31 cellular contexts compared by ENCODE assay signal in the genomic region with DNA sequence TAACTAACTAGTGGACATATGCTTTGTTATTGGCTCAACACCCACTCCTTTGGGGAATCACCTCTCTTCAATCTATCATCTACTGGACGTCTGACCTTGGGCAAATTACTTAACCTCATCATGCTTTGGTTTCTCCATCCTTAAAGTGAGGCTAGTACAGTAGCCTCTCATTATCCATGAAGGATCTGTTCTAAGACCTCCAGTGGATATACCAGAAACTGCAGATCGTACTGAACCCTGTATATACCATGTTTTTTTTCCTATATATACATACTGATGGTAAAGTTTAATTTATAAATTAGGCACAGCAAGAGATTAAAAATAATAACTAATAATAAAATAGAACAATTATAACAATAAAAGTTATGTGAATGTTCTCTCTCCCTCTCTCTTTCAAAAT.
"Had no signal": no experiment of that assay in that cellular context is flagged by ENCODE, and none has a peak within 500 bp of the region (broad histone marks: within the 10 kb centered on the region; RNA-seq: fewer than 3 reads in every experiment).

No MANE protein-coding gene starts in this region.

- H3K9me3 Mint-ChIP-seq: activated CD4-positive, alpha-beta T cell treated with anti-CD3 and anti-CD28 coated beads, Interleukin-2, amount 10 ng/mL, durations not matched to agents 7 days and 5 days; activated CD8-positive, alpha-beta T cell treated with anti-CD3 and anti-CD28 coated beads for 36 hours; activated T-cell treated with anti-CD3 and anti-CD28 coated beads, Interleukin-2, amount 50 U/mL, for 4 hours; activated T-helper 17 cell treated with anti-CD3 and anti-CD28 coated beads, Interleukin-2, amount 50 U/mL, for 72 hours; effector memory CD8-positive, alpha-beta T cell had no signal

- H3K9me3 ChIP-seq: body of pancreas had no signal

- H3K4me1 Mint-ChIP-seq: activated CD4-positive, alpha-beta T cell treated with anti-CD3 and anti-CD28 coated beads for 36 hours; activated CD4-positive, alpha-beta T cell treated with anti-CD3 and anti-CD28 coated beads, Interleukin-2, amount 10 ng/mL, durations not matched to agents 7 days and 5 days; activated T-helper 17 cell treated with anti-CD3 and anti-CD28 coated beads, Interleukin-2, amount 50 U/mL, for 72 hours had no signal

- H3K4me3 ChIP-seq: body of pancreas had no signal

- H3K27ac ChIP-seq: body of pancreas, epithelial cell of prostate had no signal

- H3K27me3 Mint-ChIP-seq: activated CD4-positive, alpha-beta T cell treated with anti-CD3 and anti-CD28 coated beads for 36 hours had no signal

- H3K36me3 Mint-ChIP-seq: activated naive CD8-positive, alpha-beta T cell had no signal

- DNase-seq: activated CD4-positive, alpha-beta T cell treated with anti-CD3 and anti-CD28 coated beads for 36 hours; activated CD4-positive, alpha-beta T cell treated with anti-CD3 and anti-CD28 coated beads, Interleukin-2, amount 10 ng/mL, durations not matched to agents 7 days and 5 days; activated CD4-positive, alpha-beta T cell treated with anti-CD3 and anti-CD28 coated beads, Interleukin-2, amount 50 U/mL, for 4 hours; activated CD4-positive, CD25-positive, alpha-beta regulatory T cell; activated CD4-positive, CD25-positive, alpha-beta regulatory T cell treated with anti-CD3 and anti-CD28 coated beads, Interleukin-2, amount 50 U/mL, for 72 hours; activated CD8-positive, alpha-beta memory T cell treated with anti-CD3 and anti-CD28 coated beads for 24 hours; activated CD8-positive, alpha-beta T cell treated with anti-CD3 and anti-CD28 coated beads for 36 hours; activated effector memory CD4-positive, alpha-beta T cell treated with Interleukin-2 at 50 U/mL for 16 hours; activated gamma-delta T cell treated with Interleukin-2 at 50 U/mL for 16 hours; activated naive CD4-positive, alpha-beta T cell treated with anti-CD3 and anti-CD28 coated beads, Interleukin-2, amount 50 U/mL, for 16 hours; activated naive CD4-positive, alpha-beta T cell treated with Interleukin-2 at 50 U/mL for 16 hours; activated T-cell treated with anti-CD3 and anti-CD28 coated beads, Interleukin-2, amount 50 U/mL, for 4 hours; amniotic stem cell; anterior cingulate cortex; body of pancreas; caudate nucleus; cortex of kidney; dermis blood vessel endothelial cell; effector CD4-positive, alpha-beta T cell; effector memory CD8-positive, alpha-beta T cell; foreskin fibroblast; head of caudate nucleus; hippocampal formation; T-helper 2 cell had no signal

- ATAC-seq: activated CD4-positive, alpha-beta T cell treated with anti-CD3 and anti-CD28 coated beads for 36 hours; activated CD8-positive, alpha-beta T cell treated with anti-CD3 and anti-CD28 coated beads for 36 hours; activated T-cell treated with anti-CD3 and anti-CD28 coated beads, Interleukin-2, amount 50 U/mL, for 4 hours; activated T-helper 17 cell treated with anti-CD3 and anti-CD28 coated beads, Interleukin-2, amount 50 U/mL, for 72 hours; body of pancreas; effector memory CD8-positive, alpha-beta T cell had no signal

- H3K27ac Mint-ChIP-seq: activated CD4-positive, alpha-beta T cell treated with anti-CD3 and anti-CD28 coated beads for 36 hours; activated CD4-positive, alpha-beta T cell treated with anti-CD3 and anti-CD28 coated beads, Interleukin-2, amount 10 ng/mL, durations not matched to agents 7 days and 5 days; activated CD8-positive, alpha-beta T cell treated with anti-CD3 and anti-CD28 coated beads for 36 hours; activated naive CD8-positive, alpha-beta T cell; activated T-helper 17 cell treated with anti-CD3 and anti-CD28 coated beads, Interleukin-2, amount 50 U/mL, for 72 hours; effector memory CD8-positive, alpha-beta T cell had no signal

- H3K27me3 ChIP-seq: body of pancreas had no signal

- H3K4me3 Mint-ChIP-seq: activated CD4-positive, alpha-beta T cell treated with anti-CD3 and anti-CD28 coated beads for 36 hours; activated CD4-positive, alpha-beta T cell treated with anti-CD3 and anti-CD28 coated beads, Interleukin-2, amount 10 ng/mL, durations not matched to agents 7 days and 5 days; activated CD8-positive, alpha-beta T cell treated with anti-CD3 and anti-CD28 coated beads for 36 hours; activated naive CD8-positive, alpha-beta T cell; activated T-cell treated with anti-CD3 and anti-CD28 coated beads, Interleukin-2, amount 50 U/mL, for 4 hours; activated T-helper 17 cell treated with anti-CD3 and anti-CD28 coated beads, Interleukin-2, amount 50 U/mL, for 72 hours; effector memory CD8-positive, alpha-beta T cell had no signal

- FAIRE-seq: colon, endometrium, endothelial cell of umbilical vein, frontal cortex had no signal

- H3K4me1 ChIP-seq: body of pancreas had no signal
